Comparison of ENCODE assay signal across 2 cellular contexts in genomic region chr1:9706178-9706577, GRCh38.
TF ChIP-seq lines count a peak whose summit lies in the region.

No MANE protein-coding gene starts in this region.

TF ChIP-seq in WTC11, 78 proteins besides CTCF, POLR2A, EP300 and RAD21:
- TF ChIP-seq SMAD3 (CRISPR knock-in tag; IDR thresholded peaks at IDR 0.05; ENCODE audit: borderline replicate concordance) (no peak), ZNF121 (CRISPR knock-in tag; IDR thresholded peaks at IDR 0.05) (0 out of 2 replicates have a peak, but pooled peaks have one; percentile 63)

TF ChIP-seq in K562, 482 proteins besides CTCF, POLR2A, EP300 and RAD21 (continued from another document):
- TF ChIP-seq ZNF121 (CRISPR knock-in tag; conservative IDR thresholded peaks at IDR 0.05) (peak; percentile 90), ZNF766 (CRISPR knock-in tag; conservative IDR thresholded peaks at IDR 0.05) (no peak), CBFA2T2 (conservative IDR thresholded peaks at IDR 0.05) (no peak), ZFP91 (CRISPR knock-in tag; IDR thresholded peaks at IDR 0.05) (no peak), E4F1 (CRISPR knock-in tag; IDR thresholded peaks at IDR 0.05; ENCODE audit: borderline replicate concordance) (no peak)
TF ChIP-seq in K562: peak in this region for 1.
